ENCODE assay signal across 23 cellular contexts in the genomic region with DNA sequence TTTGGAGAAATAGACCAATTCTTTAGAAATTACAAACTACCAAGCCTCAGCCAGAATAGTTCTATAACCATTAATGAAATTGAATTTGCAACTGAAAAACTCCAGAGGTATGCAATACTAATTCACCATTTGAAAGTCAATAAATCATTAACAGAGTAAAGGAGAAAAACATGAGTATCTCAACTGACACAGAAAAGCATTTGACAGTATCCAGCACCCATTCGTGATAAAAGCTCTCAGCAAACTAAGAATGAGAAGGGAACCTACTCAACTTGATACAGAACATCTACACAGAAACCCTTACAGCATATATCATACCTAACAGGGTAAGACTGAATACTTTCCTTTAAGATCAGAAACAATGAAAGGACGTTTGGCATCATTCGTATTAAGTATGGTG.
"Had no signal": no experiment of that assay in that cellular context is flagged by ENCODE, and none has a peak within 500 bp of the region (broad histone marks: within the 10 kb centered on the region; RNA-seq: fewer than 3 reads in every experiment).

No MANE protein-coding gene starts in this region.

- DNase-seq: activated CD4-positive, alpha-beta T cell treated with anti-CD3 and anti-CD28 coated beads, Interleukin-2, amount 10 ng/mL, durations not matched to agents 7 days and 5 days; activated CD8-positive, alpha-beta T cell treated with anti-CD3 and anti-CD28 coated beads, Interleukin-2, amount 10 ng/mL, durations not matched to agents 7 days and 5 days; activated T-cell treated with anti-CD3 and anti-CD28 coated beads, Interleukin-2, amount 50 U/mL, for 1 hour; aorta; effector CD4-positive, alpha-beta T cell; foreskin keratinocyte; immature natural killer cell; kidney glomerular epithelial cell; left ventricle myocardium inferior; naive thymus-derived CD8-positive, alpha-beta T cell; retina; stimulated activated CD4-positive, alpha-beta T cell treated with anti-CD3 and anti-CD28 coated beads, Interleukin-2, amount 100 ng/mL, for 48 hours; stimulated activated CD8-positive, alpha-beta memory T cell treated with anti-CD3 and anti-CD28 coated beads, Interleukin-4, amount 100 ng/mL, for 48 hours; stimulated activated naive B cell treated with anti-CD40 and anti-IgM and Interleukin-4, amounts not matched to agents 10 μg/mL and 1 μg/mL and 100 μg/mL, for 72 hours; transverse colon had no signal

- H3K27ac Mint-ChIP-seq: activated CD4-positive, alpha-beta T cell treated with anti-CD3 and anti-CD28 coated beads, Interleukin-2, amount 10 ng/mL, durations not matched to agents 7 days and 5 days; activated CD8-positive, alpha-beta T cell treated with anti-CD3 and anti-CD28 coated beads, Interleukin-2, amount 10 ng/mL, durations not matched to agents 7 days and 5 days; activated naive CD4-positive, alpha-beta T cell treated with anti-CD3 and anti-CD28 coated beads, Interleukin-2, amount 50 U/mL, for 72 hours; activated T-helper 17 cell treated with anti-CD3 and anti-CD28 coated beads, Interleukin-2, amount 50 U/mL, for 72 hours; brain; dendritic cell treated with granulocyte-macrophage colony-stimulating factor and Interleukin-4, amounts not matched to agents 40 ng/mL and 50 ng/mL, for 4 days; immature natural killer cell; mesothelial cell of epicardium; naive thymus-derived CD8-positive, alpha-beta T cell; neural progenitor cell; stimulated activated naive B cell treated with anti-CD40 and anti-IgM and Interleukin-4, amounts not matched to agents 10 μg/mL and 1 μg/mL and 100 μg/mL, for 72 hours had no signal

- H3K9me3 Mint-ChIP-seq: activated CD4-positive, alpha-beta T cell treated with anti-CD3 and anti-CD28 coated beads, Interleukin-2, amount 10 ng/mL, durations not matched to agents 7 days and 5 days; activated naive CD4-positive, alpha-beta T cell treated with anti-CD3 and anti-CD28 coated beads, Interleukin-2, amount 50 U/mL, for 72 hours; activated T-helper 17 cell treated with anti-CD3 and anti-CD28 coated beads, Interleukin-2, amount 50 U/mL, for 72 hours; brain; dendritic cell treated with granulocyte-macrophage colony-stimulating factor and Interleukin-4, amounts not matched to agents 40 ng/mL and 50 ng/mL, for 4 days; immature natural killer cell; mesothelial cell of epicardium; naive thymus-derived CD8-positive, alpha-beta T cell; neural progenitor cell; stimulated activated naive B cell treated with anti-CD40 and anti-IgM and Interleukin-4, amounts not matched to agents 10 μg/mL and 1 μg/mL and 100 μg/mL, for 72 hours had no signal

- H3K4me3 Mint-ChIP-seq: activated CD4-positive, alpha-beta T cell treated with anti-CD3 and anti-CD28 coated beads, Interleukin-2, amount 10 ng/mL, durations not matched to agents 7 days and 5 days; activated CD8-positive, alpha-beta T cell treated with anti-CD3 and anti-CD28 coated beads, Interleukin-2, amount 10 ng/mL, durations not matched to agents 7 days and 5 days; activated T-helper 17 cell treated with anti-CD3 and anti-CD28 coated beads, Interleukin-2, amount 50 U/mL, for 72 hours; brain; dendritic cell treated with granulocyte-macrophage colony-stimulating factor and Interleukin-4, amounts not matched to agents 40 ng/mL and 50 ng/mL, for 4 days; immature natural killer cell; mesothelial cell of epicardium; naive thymus-derived CD8-positive, alpha-beta T cell; neural progenitor cell; stimulated activated naive B cell treated with anti-CD40 and anti-IgM and Interleukin-4, amounts not matched to agents 10 μg/mL and 1 μg/mL and 100 μg/mL, for 72 hours had no signal

- H3K4me1 Mint-ChIP-seq: activated CD4-positive, alpha-beta T cell treated with anti-CD3 and anti-CD28 coated beads, Interleukin-2, amount 10 ng/mL, durations not matched to agents 7 days and 5 days; activated T-helper 17 cell treated with anti-CD3 and anti-CD28 coated beads, Interleukin-2, amount 50 U/mL, for 72 hours; immature natural killer cell; naive thymus-derived CD8-positive, alpha-beta T cell; neural progenitor cell; stimulated activated naive B cell treated with anti-CD40 and anti-IgM and Interleukin-4, amounts not matched to agents 10 μg/mL and 1 μg/mL and 100 μg/mL, for 72 hours had no signal

- H3K27me3 Mint-ChIP-seq: brain had no signal

- FAIRE-seq: urothelium cell line had no signal

- H3K36me3 Mint-ChIP-seq: activated naive CD4-positive, alpha-beta T cell treated with anti-CD3 and anti-CD28 coated beads, Interleukin-2, amount 50 U/mL, for 72 hours; immature natural killer cell; mesothelial cell of epicardium; naive thymus-derived CD8-positive, alpha-beta T cell; stimulated activated naive B cell treated with anti-CD40 and anti-IgM and Interleukin-4, amounts not matched to agents 10 μg/mL and 1 μg/mL and 100 μg/mL, for 72 hours had no signal

- ATAC-seq: activated CD4-positive, CD25-positive, alpha-beta regulatory T cell treated with anti-CD3 and anti-CD28 coated beads, Interleukin-2, amount 50 U/mL, for 24 hours; activated CD8-positive, alpha-beta T cell treated with anti-CD3 and anti-CD28 coated beads, Interleukin-2, amount 10 ng/mL, durations not matched to agents 7 days and 5 days; activated naive CD4-positive, alpha-beta T cell treated with anti-CD3 and anti-CD28 coated beads, Interleukin-2, amount 50 U/mL, for 72 hours; activated T-helper 17 cell treated with anti-CD3 and anti-CD28 coated beads, Interleukin-2, amount 50 U/mL, for 72 hours; foreskin keratinocyte; naive thymus-derived CD8-positive, alpha-beta T cell; stimulated activated naive B cell treated with anti-CD40 and anti-IgM and Interleukin-4, amounts not matched to agents 10 μg/mL and 1 μg/mL and 100 μg/mL, for 72 hours had no signal
